24 cellular contexts compared by ENCODE assay signal in the genomic region with DNA sequence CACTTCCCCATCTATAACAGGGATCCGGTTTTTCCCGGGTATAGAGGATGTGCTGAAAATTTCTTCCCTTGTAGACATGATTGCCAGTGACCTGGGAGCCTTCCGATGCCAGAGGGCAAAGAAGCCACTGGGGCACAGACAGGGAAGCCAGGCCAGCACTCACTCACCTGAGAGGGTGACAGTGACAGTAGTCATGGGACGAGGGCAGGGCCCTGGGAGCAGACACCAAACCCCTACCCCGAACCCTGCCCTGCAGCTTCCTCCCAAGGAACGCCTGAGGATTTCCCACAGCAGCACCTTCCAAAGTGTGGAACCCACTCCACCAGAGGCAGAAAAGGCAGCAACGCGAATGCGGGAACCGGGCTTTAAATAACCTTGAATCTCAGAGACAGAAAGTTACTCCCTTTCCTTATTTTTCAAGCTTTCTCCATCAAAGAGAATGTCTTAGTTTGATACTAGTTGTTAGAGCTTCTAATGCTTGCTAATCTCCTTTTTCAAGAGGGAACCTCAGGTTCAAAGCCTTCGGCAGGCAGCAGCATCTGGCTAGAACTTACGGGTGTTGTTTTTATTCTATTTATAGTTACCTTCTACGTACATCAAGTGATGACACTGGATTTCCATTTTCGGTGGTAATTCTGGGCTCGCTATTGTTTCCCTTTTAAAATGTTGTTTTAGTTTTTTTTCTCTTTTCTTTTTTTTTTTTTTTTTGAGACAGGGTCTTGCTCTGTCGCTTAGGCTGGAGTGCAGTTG. TPM values are rescaled to one million over a fixed set of nuclear protein-coding genes. Genes with fewer than 3 reads are reported as not detected.
DNase-seq lines count a peak whose midpoint lies in the region; TF ChIP-seq lines count a peak whose summit lies in the region.
"Had no signal": no experiment of that assay in that cellular context is flagged by ENCODE, and none has a peak within 500 bp of the region (broad histone marks: within the 10 kb centered on the region; RNA-seq: fewer than 3 reads in every experiment).

No MANE protein-coding gene starts in this region.

- no peaks in the 10 kb centered on the region; the same call in 1 of the 2 replicates for H3F3A ChIP-seq in MM.1S (ENCODE audit: insufficient read depth, low read length)

- H3K4me2 ChIP-seq in MM.1S (ENCODE audit: low read depth, low read length) (peak overlapping the region; percentile 89), osteoblast (ENCODE audit: insufficient read depth, low read length) (no peak overlapping the region), H9 (ENCODE audit: insufficient read depth, insufficient read length, low read length) (no peak overlapping the region)

- WGBS in H9 (ENCODE audit: extremely low coverage, insufficient read length, low lambda C conversion rate): no CpG with 5 or more reads among the region's 16 CpGs

- no peak overlapping the region; the same call in 1 of the 2 replicates for H3K4me3 ChIP-seq in MM.1S (ENCODE audit: low read length)
- H3K4me3 ChIP-seq in osteoblast (ENCODE audit: insufficient read depth, low read length): no peak overlapping the region
- H3K4me3 ChIP-seq: pancreas, sigmoid colon, transverse colon had no signal

- H3K14ac ChIP-seq in H9 (ENCODE audit: insufficient read depth, low read length): no peak overlapping the region

- DNase-seq in activated naive CD4-positive, alpha-beta T cell treated with anti-CD3 and anti-CD28 coated beads, Interleukin-2, amount 10 ng/mL, durations not matched to agents 7 days and 5 days: no peak
- DNase-seq in activated naive CD4-positive, alpha-beta T cell treated with Interleukin-2 at 50 U/mL for 16 hours: no peak
- peak; percentile 73 for DNase-seq in MM.1S
- no peak for DNase-seq in activated naive CD8-positive, alpha-beta T cell treated with anti-CD3 and anti-CD28 coated beads for 36 hours
- peak; percentile 46 for DNase-seq in osteoblast (ENCODE audit: insufficient read length, low spot score, missing footprints)
- DNase-seq in DMS79 treated with DMSO at 0.1 percent for 48 hours (lab: John Stamatoyannopoulos, UW): no peak
- DNase-seq in AML-193 (lab: John Stamatoyannopoulos, UW): no peak
- no peak for DNase-seq in H9
- DNase-seq: amygdala, Caco-2, dorsolateral prefrontal cortex, foreskin melanocyte, GOT3, NCI-H146, NCI-H2171, NCI-H526 treated with DMSO at 0.1 percent for 48 hours, pancreas, SHP77, sigmoid colon, SW 1271, transverse colon had no signal

- peaks cover 51% of the 10 kb centered on the region for H3K4me1 Mint-ChIP-seq in activated naive CD4-positive, alpha-beta T cell treated with anti-CD3 and anti-CD28 coated beads, Interleukin-2, amount 10 ng/mL, durations not matched to agents 7 days and 5 days
- H3K4me1 Mint-ChIP-seq in activated naive CD8-positive, alpha-beta T cell treated with anti-CD3 and anti-CD28 coated beads for 36 hours: peaks cover 40% of the 10 kb centered on the region
- H3K4me1 Mint-ChIP-seq in H9: peaks cover 24% of the 10 kb centered on the region in 2 experiments

- H3K4me1 ChIP-seq in MM.1S (ENCODE audit: low read length) (peaks cover 29% of the 10 kb centered on the region), osteoblast (ENCODE audit: insufficient read depth, low read length) (peaks cover 14% of the 10 kb centered on the region), H9 (ENCODE audit: insufficient read depth, low read length) (peaks cover 2% of the 10 kb centered on the region; the same call in 1 of the 2 replicates)
- H3K4me1 ChIP-seq: Caco-2 had no signal

- H3K27ac ChIP-seq in MM.1S (ENCODE audit: low read length) (peak overlapping the region; percentile 66; the same call in 1 of the 2 replicates), osteoblast (ENCODE audit: low read depth, low read length) (no peak overlapping the region), H9 (ENCODE audit: insufficient read length, low read depth, low read length) (no peak overlapping the region)
- H3K27ac ChIP-seq: HL-60, pancreas, sigmoid colon, transverse colon had no signal

- no peaks in the 10 kb centered on the region for H3K9me3 Mint-ChIP-seq in activated naive CD4-positive, alpha-beta T cell treated with anti-CD3 and anti-CD28 coated beads, Interleukin-2, amount 10 ng/mL, durations not matched to agents 7 days and 5 days
- no peaks in the 10 kb centered on the region for H3K9me3 Mint-ChIP-seq in activated naive CD8-positive, alpha-beta T cell treated with anti-CD3 and anti-CD28 coated beads for 36 hours
- H3K9me3 Mint-ChIP-seq in H9: no peaks in the 10 kb centered on the region
- H3K9me3 Mint-ChIP-seq: central memory CD8-positive, alpha-beta T cell; stimulated activated memory B cell treated with anti-CD40 and anti-IgM and Interleukin-4, amounts not matched to agents 10 μg/mL and 1 μg/mL and 100 μg/mL, for 72 hours had no signal

- no peak overlapping the region for H3K18ac ChIP-seq in H9 (ENCODE audit: insufficient read length, low read depth, low read length)

- no peak overlapping the region for H2BK120ac ChIP-seq in H9 (ENCODE audit: low read depth, low read length, poor library complexity, severe bottlenecking)

- H4K20me1 ChIP-seq in MM.1S (ENCODE audit: insufficient read depth, low read length): 0 out of 2 replicates have a peak, but pooled peaks cover 9% of the 10 kb centered on the region
- H4K20me1 ChIP-seq in osteoblast (ENCODE audit: insufficient read depth, low read length): peaks cover 14% of the 10 kb centered on the region
- H4K20me1 ChIP-seq in H9 (ENCODE audit: control insufficient read depth, insufficient read depth, insufficient read length): no peaks in the 10 kb centered on the region

- no peak overlapping the region for H3T11ph ChIP-seq in H9 (ENCODE audit: low read length)

- H3K79me2 ChIP-seq in MM.1S (ENCODE audit: low read length) (peaks cover 57% of the 10 kb centered on the region), osteoblast (ENCODE audit: insufficient read depth, low read length) (peaks cover 60% of the 10 kb centered on the region), H9 (ENCODE audit: insufficient read depth, low read length) (peaks cover 19% of the 10 kb centered on the region)

- peak overlapping the region; percentile 67 for H3K27ac Mint-ChIP-seq in activated naive CD4-positive, alpha-beta T cell treated with anti-CD3 and anti-CD28 coated beads, Interleukin-2, amount 10 ng/mL, durations not matched to agents 7 days and 5 days
- H3K27ac Mint-ChIP-seq in activated naive CD8-positive, alpha-beta T cell treated with anti-CD3 and anti-CD28 coated beads for 36 hours: peak overlapping the region; percentile 90
- no peak overlapping the region for H3K27ac Mint-ChIP-seq in H9
- H3K27ac Mint-ChIP-seq: stimulated activated memory B cell treated with anti-CD40 and anti-IgM and Interleukin-4, amounts not matched to agents 10 μg/mL and 1 μg/mL and 100 μg/mL, for 72 hours had no signal

- no peak overlapping the region for H2BK15ac ChIP-seq in H9 (ENCODE audit: low read depth, low read length)

- TF ChIP-seq CTCF in MM.1S (IDR thresholded peaks at IDR 0.05; ENCODE audit: low read length) (no peak), osteoblast (IDR thresholded peaks at IDR 0.05; ENCODE audit: extremely low read depth, low read depth, low read length) (no peak), H9 (conservative IDR thresholded peaks at IDR 0.05) (no peak)

- H3K27me3 ChIP-seq in MM.1S (replicated peaks; ENCODE audit: insufficient read depth, low read length) (no peaks in the 10 kb centered on the region), osteoblast (ENCODE audit: insufficient read depth, low read length) (no peaks in the 10 kb centered on the region), H9 (ENCODE audit: insufficient read depth, low read length) (no peaks in the 10 kb centered on the region)
- H3K27me3 ChIP-seq: dorsolateral prefrontal cortex, pancreas, sigmoid colon, transverse colon had no signal

- H2BK20ac ChIP-seq in H9 (ENCODE audit: low read depth, low read length, poor library complexity, severe bottlenecking): no peak overlapping the region

- peaks cover 57% of the 10 kb centered on the region for H3K36me3 Mint-ChIP-seq in activated naive CD4-positive, alpha-beta T cell treated with anti-CD3 and anti-CD28 coated beads, Interleukin-2, amount 10 ng/mL, durations not matched to agents 7 days and 5 days
- peaks cover 29% of the 10 kb centered on the region for H3K36me3 Mint-ChIP-seq in activated naive CD8-positive, alpha-beta T cell treated with anti-CD3 and anti-CD28 coated beads for 36 hours
- H3K36me3 Mint-ChIP-seq in H9 (ENCODE audit: insufficient read depth in 1 of 3, low read depth in 3 of 3): peaks cover 30 to 56% (median 56%) of the 10 kb centered on the region in 3 experiments

- no peak overlapping the region for H2AFZ ChIP-seq in MM.1S (ENCODE audit: low read length)
- H2AFZ ChIP-seq in osteoblast (ENCODE audit: low read length): no peak overlapping the region
- H2AFZ ChIP-seq in H9 (ENCODE audit: low read length): no peak overlapping the region

- no peak overlapping the region for H4K91ac ChIP-seq in H9 (ENCODE audit: insufficient read length, low read depth, low read length)

- H3K36me3 ChIP-seq in MM.1S (replicated peaks; ENCODE audit: insufficient read depth, low read length) (peaks cover 10% of the 10 kb centered on the region; the same call in 1 of the 2 replicates), osteoblast (ENCODE audit: insufficient read depth, low read length) (peaks cover 41% of the 10 kb centered on the region)

- no peak overlapping the region for H2BK5ac ChIP-seq in H9 (ENCODE audit: insufficient read length, low read length)

- CTCF ChIA-PET in activated naive CD4-positive, alpha-beta T cell treated with anti-CD3 and anti-CD28 coated beads, Interleukin-2, amount 10 ng/mL, durations not matched to agents 7 days and 5 days (lab: Charles Lee): no interaction called here

- H3K4ac ChIP-seq in H9 (ENCODE audit: low read depth, low read length): no peak overlapping the region

- H3K23ac ChIP-seq in H9 (ENCODE audit: insufficient read length, low read depth, low read length): no peak overlapping the region

- H3K9me3 ChIP-seq in MM.1S (replicated peaks; ENCODE audit: insufficient read depth, low read length) (no peaks in the 10 kb centered on the region), osteoblast (ENCODE audit: low read depth, low read length) (no peaks in the 10 kb centered on the region), H9 (ENCODE audit: control insufficient read depth, low read depth, low read length) (no peaks in the 10 kb centered on the region)
- H3K9me3 ChIP-seq: Caco-2, pancreas, sigmoid colon, transverse colon had no signal

- no peaks in the 10 kb centered on the region for H3K27me3 Mint-ChIP-seq in activated naive CD4-positive, alpha-beta T cell treated with anti-CD3 and anti-CD28 coated beads, Interleukin-2, amount 10 ng/mL, durations not matched to agents 7 days and 5 days
- H3K27me3 Mint-ChIP-seq in activated naive CD8-positive, alpha-beta T cell treated with anti-CD3 and anti-CD28 coated beads for 36 hours: no peaks in the 10 kb centered on the region
- H3K27me3 Mint-ChIP-seq in H9 (ENCODE audit: low read depth): no peaks in the 10 kb centered on the region
- H3K27me3 Mint-ChIP-seq: central memory CD8-positive, alpha-beta T cell; stimulated activated memory B cell treated with anti-CD40 and anti-IgM and Interleukin-4, amounts not matched to agents 10 μg/mL and 1 μg/mL and 100 μg/mL, for 72 hours had no signal

- no peaks in the 10 kb centered on the region for H3K9me2 ChIP-seq in MM.1S (replicated peaks; ENCODE audit: insufficient read depth, low read length)

- no peak overlapping the region for H4K5ac ChIP-seq in H9 (ENCODE audit: insufficient read length, low read depth, low read length)

- H3K56ac ChIP-seq in H9 (ENCODE audit: insufficient read length, low read depth, low read length): no peak overlapping the region

- H3K23me2 ChIP-seq in H9 (ENCODE audit: insufficient read length, low read depth, low read length, poor library complexity, severe bottlenecking): peaks cover 5% of the 10 kb centered on the region

- H4K8ac ChIP-seq in H9 (replicated peaks; ENCODE audit: insufficient read length, low read depth, low read length): no peak overlapping the region

- no peak overlapping the region for H2BK12ac ChIP-seq in H9 (ENCODE audit: insufficient read length, low read depth, low read length)

- H3K9ac ChIP-seq in MM.1S (ENCODE audit: low read length): peak overlapping the region; percentile 31; the same call in 1 of the 2 replicates
- H3K9ac ChIP-seq in H9 (ENCODE audit: extremely low read depth, insufficient read length, low read length): no peak overlapping the region

- no peak overlapping the region for H2AK5ac ChIP-seq in H9 (ENCODE audit: insufficient read length, low read length)

- H3K79me1 ChIP-seq in H9 (ENCODE audit: insufficient read depth, low read depth, low read length, poor library complexity, severe bottlenecking): peaks cover 7% of the 10 kb centered on the region

- no peak overlapping the region for H3K4me3 Mint-ChIP-seq in activated naive CD4-positive, alpha-beta T cell treated with anti-CD3 and anti-CD28 coated beads, Interleukin-2, amount 10 ng/mL, durations not matched to agents 7 days and 5 days
- H3K4me3 Mint-ChIP-seq in activated naive CD8-positive, alpha-beta T cell treated with anti-CD3 and anti-CD28 coated beads for 36 hours: peak overlapping the region; percentile 97
- 0 out of 5 replicates have a peak overlapping the region, but pooled peaks of 1 of the 2 experiments have one; percentile 8 for H3K4me3 Mint-ChIP-seq in H9
- H3K4me3 Mint-ChIP-seq: central memory CD8-positive, alpha-beta T cell; stimulated activated memory B cell treated with anti-CD40 and anti-IgM and Interleukin-4, amounts not matched to agents 10 μg/mL and 1 μg/mL and 100 μg/mL, for 72 hours had no signal

RNA-seq across cellular contexts. Expression of a gene that starts 2.8 kb away (rescaled TPM):
- total RNA-seq in activated naive CD8-positive, alpha-beta T cell treated with anti-CD3 and anti-CD28 coated beads for 36 hours: 100 to 1,000 TPM; 156 to 164 TPM
- total RNA-seq in osteoblast: 291 and 293 TPM in 2 replicates
- total RNA-seq in H9 (2021): 255 and 269 TPM in 2 replicates

RNA-seq across cellular contexts. Expression of a gene that starts 25.1 kb away (rescaled TPM):
- total RNA-seq in activated naive CD8-positive, alpha-beta T cell treated with anti-CD3 and anti-CD28 coated beads for 36 hours: 1 to 10 TPM; 1.9 to 2.1 TPM
- total RNA-seq in osteoblast (73.1 and 79.3 TPM in 2 replicates), H9 (2021) (17.0 and 18.2 TPM in 2 replicates)

RNA-seq across cellular contexts. Expression of a gene that starts 59.5 kb away (rescaled TPM):
- under 1 TPM in 1 of 2 experiments, not detected in 1; 0.16 TPM for total RNA-seq in activated naive CD8-positive, alpha-beta T cell treated with anti-CD3 and anti-CD28 coated beads for 36 hours
- total RNA-seq in osteoblast (0.29 and 0.36 TPM in 2 replicates), H9 (2021) (3.4 and 5.1 TPM in 2 replicates)

Comparison
In these comparisons a context has a peak if more than half of its experiments do, and no peak if none do; other contexts are left out.
1. DNase-seq: peak in MM.1S (single experiment) and osteoblast (single experiment); none in activated naive CD4-positive, alpha-beta T cell treated with anti-CD3 and anti-CD28 coated beads, Interleukin-2, amount 10 ng/mL, durations not matched to agents 7 days and 5 days (single experiment), activated naive CD4-positive, alpha-beta T cell treated with Interleukin-2 at 50 U/mL for 16 hours (single experiment), activated naive CD8-positive, alpha-beta T cell treated with anti-CD3 and anti-CD28 coated beads for 36 hours (single experiment), DMS79 treated with DMSO at 0.1 percent for 48 hours (single experiment), AML-193 (0 of 2) and H9 (single experiment).
2. H3K27ac Mint-ChIP-seq: peak in activated naive CD4-positive, alpha-beta T cell treated with anti-CD3 and anti-CD28 coated beads, Interleukin-2, amount 10 ng/mL, durations not matched to agents 7 days and 5 days (single experiment) and activated naive CD8-positive, alpha-beta T cell treated with anti-CD3 and anti-CD28 coated beads for 36 hours (single experiment); none in H9 (0 of 3).